Comparison of ENCODE assay signal across 8 cellular contexts in the genomic region with DNA sequence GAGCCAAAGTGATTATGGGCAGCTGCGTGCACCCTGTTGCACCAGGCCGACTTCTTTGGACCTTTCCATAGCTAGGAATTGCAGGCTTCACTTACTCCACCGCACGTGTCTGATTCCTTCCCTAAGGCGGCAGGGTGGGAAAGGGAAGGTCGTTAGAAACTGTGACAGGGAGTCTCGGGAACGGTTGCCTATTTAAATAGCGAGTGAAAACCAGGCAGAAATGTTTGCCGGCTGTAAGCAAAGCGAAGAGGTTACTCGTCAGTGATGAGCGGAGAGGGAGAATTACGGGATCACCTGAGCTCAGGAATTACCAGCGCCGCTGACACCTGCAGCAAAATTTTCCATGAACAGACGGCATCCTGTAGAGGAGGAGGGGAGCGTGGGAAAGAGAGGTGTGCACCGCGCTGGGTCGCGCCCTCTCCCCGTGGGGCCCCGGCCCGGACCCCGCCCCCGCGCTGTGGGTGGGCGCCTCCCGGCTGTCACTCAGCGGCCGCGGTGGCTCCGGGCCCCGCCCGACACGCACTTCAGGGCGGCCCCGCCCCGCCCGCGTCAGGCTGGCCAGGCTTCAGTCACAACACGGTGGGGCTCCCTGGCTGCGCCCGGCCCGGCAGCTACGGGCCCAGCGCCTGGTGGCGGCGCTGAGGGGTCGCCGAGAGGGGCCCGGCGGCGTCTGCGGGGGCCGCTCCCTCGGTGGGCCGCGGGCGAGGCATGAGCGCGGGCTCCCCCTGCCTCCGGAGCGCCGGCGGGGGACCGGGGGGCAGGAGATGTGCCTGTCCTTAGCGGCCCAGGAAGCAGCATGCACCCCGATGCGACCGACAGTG. TPM values are rescaled to one million over a fixed set of nuclear protein-coding genes. Genes with fewer than 3 reads are reported as not detected.
DNase-seq lines count a peak whose midpoint lies in the region; ATAC-seq and TF ChIP-seq lines count a peak whose summit lies in the region.

A gene (plus strand): TSS at position 568 of the 821 bp plus-strand sequence. CDS start 229 bp downstream, at position 797.

- H3K36me3 Mint-ChIP-seq in activated naive CD8-positive, alpha-beta T cell: no peaks in the 10 kb centered on the region
- no peaks in the 10 kb centered on the region for H3K36me3 Mint-ChIP-seq in glutamatergic neuron (ENCODE audit: unreplicated experiment)

- no peaks in the 10 kb centered on the region for H4K20me1 ChIP-seq in DND-41 (ENCODE audit: insufficient read depth, low read length)

- H3K4me1 ChIP-seq in DND-41 (ENCODE audit: insufficient read depth, low read length) (peaks cover 16% of the 10 kb centered on the region), ovary (ENCODE audit: insufficient read depth) (peaks cover 3% of the 10 kb centered on the region), thyroid gland (peaks cover 19 to 30% of the 10 kb centered on the region in 2 donors)

- H3K4me3 ChIP-seq in DND-41 (ENCODE audit: low read depth in 1 of 2, low read length in 2 of 2) (no peak within 1 kb of the TSS), ovary (peak within 1 kb of the TSS; percentile 54), thyroid gland (replicated peaks in 1 of 3) (peak within 1 kb of the TSS; percentile 30 to 74 (median 52))
- peak within 1 kb of the TSS; percentile 57 for H3K4me3 ChIP-seq in Jurkat, Clone E6-1 (ENCODE audit: low read length)

- ATAC-seq in DND-41 (ENCODE audit: insufficient read depth, low read depth) (peak; percentile 86), GM21576 (IDR thresholded peaks at IDR 0.05; ENCODE audit: unreplicated experiment) (peak; percentile 67)

- no peaks in the 10 kb centered on the region for H3K9me3 Mint-ChIP-seq in activated naive CD8-positive, alpha-beta T cell (ENCODE audit: low read depth)
- peaks cover 15% of the 10 kb centered on the region for H3K9me3 Mint-ChIP-seq in glutamatergic neuron (ENCODE audit: unreplicated experiment)

- no peak within 1 kb of the TSS for H3K27ac ChIP-seq in DND-41 (ENCODE audit: low read length)
- H3K27ac ChIP-seq in ovary: peak within 1 kb of the TSS; percentile 96 to 99
- peak within 1 kb of the TSS; percentile 79 to 83 (median 81) for H3K27ac ChIP-seq in thyroid gland

- H3K27ac Mint-ChIP-seq in activated naive CD8-positive, alpha-beta T cell: peak within 1 kb of the TSS; percentile 78
- H3K27ac Mint-ChIP-seq in glutamatergic neuron (ENCODE audit: unreplicated experiment): peak within 1 kb of the TSS; percentile 88

- TF ChIP-seq EP300 in ovary (IDR thresholded peaks at IDR 0.05): no peak

- H3K9me3 ChIP-seq in DND-41 (ENCODE audit: insufficient read depth, low read length, severe bottlenecking): no peaks in the 10 kb centered on the region
- H3K9me3 ChIP-seq in ovary: no peaks in the 10 kb centered on the region
- H3K9me3 ChIP-seq in thyroid gland: no peaks in the 10 kb centered on the region

- H3K9ac ChIP-seq in DND-41 (ENCODE audit: low read depth, low read length): no peak within 1 kb of the TSS

- WGBS in ovary, 3 donors: 1% methylated on average over 52 to 72 of the region's 72 CpGs
- 1% methylated on average over 23 to 37 of the region's 72 CpGs for WGBS in thyroid gland, 2 donors

- peak within 1 kb of the TSS; percentile 38; the same call in 1 of the 2 replicates for H2AFZ ChIP-seq in DND-41 (ENCODE audit: low read depth, low read length)

- peaks cover 39% of the 10 kb centered on the region for H3K4me1 Mint-ChIP-seq in activated naive CD8-positive, alpha-beta T cell (ENCODE audit: low read depth)
- H3K4me1 Mint-ChIP-seq in glutamatergic neuron (ENCODE audit: low read depth, unreplicated experiment): peaks cover 19% of the 10 kb centered on the region

- no peaks in the 10 kb centered on the region for H3K27me3 Mint-ChIP-seq in activated naive CD8-positive, alpha-beta T cell
- peaks cover 5% of the 10 kb centered on the region for H3K27me3 Mint-ChIP-seq in glutamatergic neuron (ENCODE audit: unreplicated experiment)

- H3K27me3 ChIP-seq in DND-41 (ENCODE audit: insufficient read depth, low read length, poor library complexity): peaks cover 4% of the 10 kb centered on the region
- no peaks in the 10 kb centered on the region for H3K27me3 ChIP-seq in ovary
- H3K27me3 ChIP-seq in thyroid gland: no peaks in the 10 kb centered on the region

- peak within 1 kb of the TSS; percentile 24 for H3K4me2 ChIP-seq in DND-41 (ENCODE audit: insufficient read depth, low read length)

- TF ChIP-seq POLR2A in ovary (IDR thresholded peaks at IDR 0.05): peak; percentile 85
- TF ChIP-seq POLR2A in thyroid gland (IDR thresholded peaks at IDR 0.05): peak; percentile 95 to 98

- H3K79me2 ChIP-seq in DND-41 (ENCODE audit: insufficient read depth, low read length): peaks cover 6% of the 10 kb centered on the region

- TF ChIP-seq CTCF in DND-41 (IDR thresholded peaks at IDR 0.05; ENCODE audit: borderline replicate concordance, extremely low read depth, low read length, poor library complexity, severe bottlenecking) (no peak), glutamatergic neuron (IDR thresholded peaks at IDR 0.05; ENCODE audit: partially characterized antibody, unreplicated experiment) (no peak), ovary (IDR thresholded peaks at IDR 0.05) (peak in 1 of 3 donors; percentile 48), thyroid gland (IDR thresholded peaks at IDR 0.05) (peak in 3 of 6 experiments; percentile 23 to 54 (median 34))

- intact Hi-C loops in ovary (cut with DNase I) (loop anchor here in 3 of 4 donors (10.0 kb wide), 2 partner anchors 186 to 376 kb away; a partner anchor contains a TSS), thyroid gland (cut with DNase I) (no loop called here)

- H3K4me3 Mint-ChIP-seq in activated naive CD8-positive, alpha-beta T cell: peak within 1 kb of the TSS; percentile 92
- H3K4me3 Mint-ChIP-seq in glutamatergic neuron (ENCODE audit: unreplicated experiment): peak within 1 kb of the TSS; percentile 93

- DNase-seq in DND-41 (peak; percentile 54), SKM-1 treated with dmso at 0.1 percent for 144 hours (lab: John Stamatoyannopoulos, UW; ENCODE audit: unreplicated experiment) (peak; percentile 37), glutamatergic neuron (peak; percentile 88), ovary (peak; percentile 76 to 89 (median 86)), thyroid gland (peak; percentile 93 to 94)
- peak; percentile 64 for DNase-seq in Jurkat, Clone E6-1 (ENCODE audit: low read depth, low spot score)

- H3K36me3 ChIP-seq in DND-41 (ENCODE audit: insufficient read depth, low read length) (no peaks in the 10 kb centered on the region), ovary (no peaks in the 10 kb centered on the region), thyroid gland (no peaks in the 10 kb centered on the region)

RNA-seq across cellular contexts. Expression of the gene that starts here (rescaled TPM):
- polyA plus RNA-seq in Jurkat, Clone E6-1 (2012; ENCODE audit: insufficient read depth, insufficient read length): 7.2 TPM
- total RNA-seq in glutamatergic neuron (ENCODE audit: unreplicated experiment) (27.5 TPM), ovary (10 to 100 TPM; 14.1 to 28.4 (median 19.8) TPM), thyroid gland (10 to 100 TPM; 36.9 to 71.3 (median 42.7) TPM)
- 10 to 100 TPM in 1 of 2 donors, 1 to 10 TPM in 1; 7.9 to 11.6 TPM for polyA plus RNA-seq in ovary

Comparison
In these comparisons a context has a peak if more than half of its experiments do, and no peak if none do; other contexts are left out.
1. DNase-seq: peak in every context shown above with its lines; median percentile 94 in thyroid gland; 88 in glutamatergic neuron; 86 in ovary; 64 in Jurkat, Clone E6-1; 54 in DND-41; 37 in SKM-1 treated with dmso at 0.1 percent for 144 hours.
2. H3K4me3 ChIP-seq: peak in Jurkat, Clone E6-1 (single experiment), ovary (single experiment) and thyroid gland (3 of 3); none in DND-41 (0 of 2).